1 cellular context compared by ENCODE assay signal in the genomic region with DNA sequence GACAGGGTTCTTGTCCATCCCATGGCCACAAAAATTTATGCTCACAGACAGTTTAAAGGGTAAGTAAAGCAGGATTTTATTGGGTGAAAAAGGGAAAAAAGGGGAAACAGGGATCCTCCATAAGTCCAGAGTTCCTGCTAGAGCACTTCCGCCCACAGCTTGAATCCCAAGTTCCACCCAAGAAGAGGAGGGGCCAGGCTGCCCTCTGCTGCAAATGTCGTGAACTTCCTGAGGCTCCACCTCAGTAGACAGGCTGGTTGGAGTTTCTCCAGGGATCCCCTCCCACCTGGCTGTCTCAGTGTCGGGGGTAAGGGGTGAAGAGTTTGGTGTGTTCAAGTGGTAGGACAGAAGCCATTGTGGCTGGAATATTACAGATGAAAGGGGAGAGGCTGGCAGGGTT.
TF ChIP-seq lines count a peak whose summit lies in the region.

No MANE protein-coding gene starts in this region.

TF ChIP-seq in WTC11, 78 proteins besides CTCF, POLR2A, EP300 and RAD21 (continued from another document):
- TF ChIP-seq, protein P1, sequence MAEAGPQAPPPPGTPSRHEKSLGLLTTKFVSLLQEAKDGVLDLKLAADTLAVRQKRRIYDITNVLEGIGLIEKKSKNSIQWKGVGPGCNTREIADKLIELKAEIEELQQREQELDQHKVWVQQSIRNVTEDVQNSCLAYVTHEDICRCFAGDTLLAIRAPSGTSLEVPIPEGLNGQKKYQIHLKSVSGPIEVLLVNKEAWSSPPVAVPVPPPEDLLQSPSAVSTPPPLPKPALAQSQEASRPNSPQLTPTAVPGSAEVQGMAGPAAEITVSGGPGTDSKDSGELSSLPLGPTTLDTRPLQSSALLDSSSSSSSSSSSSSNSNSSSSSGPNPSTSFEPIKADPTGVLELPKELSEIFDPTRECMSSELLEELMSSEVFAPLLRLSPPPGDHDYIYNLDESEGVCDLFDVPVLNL (CRISPR knock-in tag; IDR thresholded peaks at IDR 0.05; ENCODE audit: borderline replicate concordance, low read depth), result no peak
- TF ChIP-seq, protein P2, sequence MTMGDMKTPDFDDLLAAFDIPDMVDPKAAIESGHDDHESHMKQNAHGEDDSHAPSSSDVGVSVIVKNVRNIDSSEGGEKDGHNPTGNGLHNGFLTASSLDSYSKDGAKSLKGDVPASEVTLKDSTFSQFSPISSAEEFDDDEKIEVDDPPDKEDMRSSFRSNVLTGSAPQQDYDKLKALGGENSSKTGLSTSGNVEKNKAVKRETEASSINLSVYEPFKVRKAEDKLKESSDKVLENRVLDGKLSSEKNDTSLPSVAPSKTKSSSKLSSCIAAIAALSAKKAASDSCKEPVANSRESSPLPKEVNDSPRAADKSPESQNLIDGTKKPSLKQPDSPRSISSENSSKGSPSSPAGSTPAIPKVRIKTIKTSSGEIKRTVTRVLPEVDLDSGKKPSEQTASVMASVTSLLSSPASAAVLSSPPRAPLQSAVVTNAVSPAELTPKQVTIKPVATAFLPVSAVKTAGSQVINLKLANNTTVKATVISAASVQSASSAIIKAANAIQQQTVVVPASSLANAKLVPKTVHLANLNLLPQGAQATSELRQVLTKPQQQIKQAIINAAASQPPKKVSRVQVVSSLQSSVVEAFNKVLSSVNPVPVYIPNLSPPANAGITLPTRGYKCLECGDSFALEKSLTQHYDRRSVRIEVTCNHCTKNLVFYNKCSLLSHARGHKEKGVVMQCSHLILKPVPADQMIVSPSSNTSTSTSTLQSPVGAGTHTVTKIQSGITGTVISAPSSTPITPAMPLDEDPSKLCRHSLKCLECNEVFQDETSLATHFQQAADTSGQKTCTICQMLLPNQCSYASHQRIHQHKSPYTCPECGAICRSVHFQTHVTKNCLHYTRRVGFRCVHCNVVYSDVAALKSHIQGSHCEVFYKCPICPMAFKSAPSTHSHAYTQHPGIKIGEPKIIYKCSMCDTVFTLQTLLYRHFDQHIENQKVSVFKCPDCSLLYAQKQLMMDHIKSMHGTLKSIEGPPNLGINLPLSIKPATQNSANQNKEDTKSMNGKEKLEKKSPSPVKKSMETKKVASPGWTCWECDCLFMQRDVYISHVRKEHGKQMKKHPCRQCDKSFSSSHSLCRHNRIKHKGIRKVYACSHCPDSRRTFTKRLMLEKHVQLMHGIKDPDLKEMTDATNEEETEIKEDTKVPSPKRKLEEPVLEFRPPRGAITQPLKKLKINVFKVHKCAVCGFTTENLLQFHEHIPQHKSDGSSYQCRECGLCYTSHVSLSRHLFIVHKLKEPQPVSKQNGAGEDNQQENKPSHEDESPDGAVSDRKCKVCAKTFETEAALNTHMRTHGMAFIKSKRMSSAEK (CRISPR knock-in tag; IDR thresholded peaks at IDR 0.05; ENCODE audit: borderline replicate concordance), result no peak
- TF ChIP-seq GTF2I (CRISPR knock-in tag; conservative IDR thresholded peaks at IDR 0.05) (no peak), ZNF219 (CRISPR knock-in tag; IDR thresholded peaks at IDR 0.05; ENCODE audit: borderline replicate concordance) (no peak), NFYB (CRISPR knock-in tag; conservative IDR thresholded peaks at IDR 0.05; ENCODE audit: low read depth) (no peak), TEAD4 (CRISPR knock-in tag; IDR thresholded peaks at IDR 0.05) (no peak), ZNF396 (CRISPR knock-in tag; IDR thresholded peaks at IDR 0.05; ENCODE audit: borderline replicate concordance) (no peak)
- TF ChIP-seq, protein P3, sequence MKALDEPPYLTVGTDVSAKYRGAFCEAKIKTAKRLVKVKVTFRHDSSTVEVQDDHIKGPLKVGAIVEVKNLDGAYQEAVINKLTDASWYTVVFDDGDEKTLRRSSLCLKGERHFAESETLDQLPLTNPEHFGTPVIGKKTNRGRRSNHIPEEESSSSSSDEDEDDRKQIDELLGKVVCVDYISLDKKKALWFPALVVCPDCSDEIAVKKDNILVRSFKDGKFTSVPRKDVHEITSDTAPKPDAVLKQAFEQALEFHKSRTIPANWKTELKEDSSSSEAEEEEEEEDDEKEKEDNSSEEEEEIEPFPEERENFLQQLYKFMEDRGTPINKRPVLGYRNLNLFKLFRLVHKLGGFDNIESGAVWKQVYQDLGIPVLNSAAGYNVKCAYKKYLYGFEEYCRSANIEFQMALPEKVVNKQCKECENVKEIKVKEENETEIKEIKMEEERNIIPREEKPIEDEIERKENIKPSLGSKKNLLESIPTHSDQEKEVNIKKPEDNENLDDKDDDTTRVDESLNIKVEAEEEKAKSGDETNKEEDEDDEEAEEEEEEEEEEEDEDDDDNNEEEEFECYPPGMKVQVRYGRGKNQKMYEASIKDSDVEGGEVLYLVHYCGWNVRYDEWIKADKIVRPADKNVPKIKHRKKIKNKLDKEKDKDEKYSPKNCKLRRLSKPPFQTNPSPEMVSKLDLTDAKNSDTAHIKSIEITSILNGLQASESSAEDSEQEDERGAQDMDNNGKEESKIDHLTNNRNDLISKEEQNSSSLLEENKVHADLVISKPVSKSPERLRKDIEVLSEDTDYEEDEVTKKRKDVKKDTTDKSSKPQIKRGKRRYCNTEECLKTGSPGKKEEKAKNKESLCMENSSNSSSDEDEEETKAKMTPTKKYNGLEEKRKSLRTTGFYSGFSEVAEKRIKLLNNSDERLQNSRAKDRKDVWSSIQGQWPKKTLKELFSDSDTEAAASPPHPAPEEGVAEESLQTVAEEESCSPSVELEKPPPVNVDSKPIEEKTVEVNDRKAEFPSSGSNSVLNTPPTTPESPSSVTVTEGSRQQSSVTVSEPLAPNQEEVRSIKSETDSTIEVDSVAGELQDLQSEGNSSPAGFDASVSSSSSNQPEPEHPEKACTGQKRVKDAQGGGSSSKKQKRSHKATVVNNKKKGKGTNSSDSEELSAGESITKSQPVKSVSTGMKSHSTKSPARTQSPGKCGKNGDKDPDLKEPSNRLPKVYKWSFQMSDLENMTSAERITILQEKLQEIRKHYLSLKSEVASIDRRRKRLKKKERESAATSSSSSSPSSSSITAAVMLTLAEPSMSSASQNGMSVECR (CRISPR knock-in tag; IDR thresholded peaks at IDR 0.05; ENCODE audit: borderline replicate concordance), result no peak
- TF ChIP-seq, protein P4, sequence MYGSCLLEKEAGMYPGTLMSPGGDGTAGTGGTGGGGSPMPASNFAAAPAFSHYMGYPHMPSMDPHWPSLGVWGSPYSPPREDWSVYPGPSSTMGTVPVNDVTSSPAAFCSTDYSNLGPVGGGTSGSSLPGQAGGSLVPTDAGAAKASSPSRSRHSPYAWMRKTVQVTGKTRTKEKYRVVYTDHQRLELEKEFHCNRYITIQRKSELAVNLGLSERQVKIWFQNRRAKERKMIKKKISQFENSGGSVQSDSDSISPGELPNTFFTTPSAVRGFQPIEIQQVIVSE (CRISPR knock-in tag; IDR thresholded peaks at IDR 0.05; ENCODE audit: borderline replicate concordance), result no peak
- TF ChIP-seq, protein P5, sequence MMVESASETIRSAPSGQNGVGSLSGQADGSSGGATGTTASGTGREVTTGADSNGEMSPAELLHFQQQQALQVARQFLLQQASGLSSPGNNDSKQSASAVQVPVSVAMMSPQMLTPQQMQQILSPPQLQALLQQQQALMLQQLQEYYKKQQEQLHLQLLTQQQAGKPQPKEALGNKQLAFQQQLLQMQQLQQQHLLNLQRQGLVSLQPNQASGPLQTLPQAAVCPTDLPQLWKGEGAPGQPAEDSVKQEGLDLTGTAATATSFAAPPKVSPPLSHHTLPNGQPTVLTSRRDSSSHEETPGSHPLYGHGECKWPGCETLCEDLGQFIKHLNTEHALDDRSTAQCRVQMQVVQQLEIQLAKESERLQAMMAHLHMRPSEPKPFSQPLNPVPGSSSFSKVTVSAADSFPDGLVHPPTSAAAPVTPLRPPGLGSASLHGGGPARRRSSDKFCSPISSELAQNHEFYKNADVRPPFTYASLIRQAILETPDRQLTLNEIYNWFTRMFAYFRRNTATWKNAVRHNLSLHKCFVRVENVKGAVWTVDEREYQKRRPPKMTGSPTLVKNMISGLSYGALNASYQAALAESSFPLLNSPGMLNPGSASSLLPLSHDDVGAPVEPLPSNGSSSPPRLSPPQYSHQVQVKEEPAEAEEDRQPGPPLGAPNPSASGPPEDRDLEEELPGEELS (CRISPR knock-in tag; IDR thresholded peaks at IDR 0.05), result no peak
- TF ChIP-seq, protein P6, sequence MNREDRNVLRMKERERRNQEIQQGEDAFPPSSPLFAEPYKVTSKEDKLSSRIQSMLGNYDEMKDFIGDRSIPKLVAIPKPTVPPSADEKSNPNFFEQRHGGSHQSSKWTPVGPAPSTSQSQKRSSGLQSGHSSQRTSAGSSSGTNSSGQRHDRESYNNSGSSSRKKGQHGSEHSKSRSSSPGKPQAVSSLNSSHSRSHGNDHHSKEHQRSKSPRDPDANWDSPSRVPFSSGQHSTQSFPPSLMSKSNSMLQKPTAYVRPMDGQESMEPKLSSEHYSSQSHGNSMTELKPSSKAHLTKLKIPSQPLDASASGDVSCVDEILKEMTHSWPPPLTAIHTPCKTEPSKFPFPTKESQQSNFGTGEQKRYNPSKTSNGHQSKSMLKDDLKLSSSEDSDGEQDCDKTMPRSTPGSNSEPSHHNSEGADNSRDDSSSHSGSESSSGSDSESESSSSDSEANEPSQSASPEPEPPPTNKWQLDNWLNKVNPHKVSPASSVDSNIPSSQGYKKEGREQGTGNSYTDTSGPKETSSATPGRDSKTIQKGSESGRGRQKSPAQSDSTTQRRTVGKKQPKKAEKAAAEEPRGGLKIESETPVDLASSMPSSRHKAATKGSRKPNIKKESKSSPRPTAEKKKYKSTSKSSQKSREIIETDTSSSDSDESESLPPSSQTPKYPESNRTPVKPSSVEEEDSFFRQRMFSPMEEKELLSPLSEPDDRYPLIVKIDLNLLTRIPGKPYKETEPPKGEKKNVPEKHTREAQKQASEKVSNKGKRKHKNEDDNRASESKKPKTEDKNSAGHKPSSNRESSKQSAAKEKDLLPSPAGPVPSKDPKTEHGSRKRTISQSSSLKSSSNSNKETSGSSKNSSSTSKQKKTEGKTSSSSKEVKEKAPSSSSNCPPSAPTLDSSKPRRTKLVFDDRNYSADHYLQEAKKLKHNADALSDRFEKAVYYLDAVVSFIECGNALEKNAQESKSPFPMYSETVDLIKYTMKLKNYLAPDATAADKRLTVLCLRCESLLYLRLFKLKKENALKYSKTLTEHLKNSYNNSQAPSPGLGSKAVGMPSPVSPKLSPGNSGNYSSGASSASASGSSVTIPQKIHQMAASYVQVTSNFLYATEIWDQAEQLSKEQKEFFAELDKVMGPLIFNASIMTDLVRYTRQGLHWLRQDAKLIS (CRISPR knock-in tag; IDR thresholded peaks at IDR 0.05; ENCODE audit: borderline replicate concordance), result no peak
- TF ChIP-seq, protein P7, sequence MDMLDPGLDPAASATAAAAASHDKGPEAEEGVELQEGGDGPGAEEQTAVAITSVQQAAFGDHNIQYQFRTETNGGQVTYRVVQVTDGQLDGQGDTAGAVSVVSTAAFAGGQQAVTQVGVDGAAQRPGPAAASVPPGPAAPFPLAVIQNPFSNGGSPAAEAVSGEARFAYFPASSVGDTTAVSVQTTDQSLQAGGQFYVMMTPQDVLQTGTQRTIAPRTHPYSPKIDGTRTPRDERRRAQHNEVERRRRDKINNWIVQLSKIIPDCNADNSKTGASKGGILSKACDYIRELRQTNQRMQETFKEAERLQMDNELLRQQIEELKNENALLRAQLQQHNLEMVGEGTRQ (CRISPR knock-in tag; IDR thresholded peaks at IDR 0.05), result no peak
- TF ChIP-seq, protein P8, sequence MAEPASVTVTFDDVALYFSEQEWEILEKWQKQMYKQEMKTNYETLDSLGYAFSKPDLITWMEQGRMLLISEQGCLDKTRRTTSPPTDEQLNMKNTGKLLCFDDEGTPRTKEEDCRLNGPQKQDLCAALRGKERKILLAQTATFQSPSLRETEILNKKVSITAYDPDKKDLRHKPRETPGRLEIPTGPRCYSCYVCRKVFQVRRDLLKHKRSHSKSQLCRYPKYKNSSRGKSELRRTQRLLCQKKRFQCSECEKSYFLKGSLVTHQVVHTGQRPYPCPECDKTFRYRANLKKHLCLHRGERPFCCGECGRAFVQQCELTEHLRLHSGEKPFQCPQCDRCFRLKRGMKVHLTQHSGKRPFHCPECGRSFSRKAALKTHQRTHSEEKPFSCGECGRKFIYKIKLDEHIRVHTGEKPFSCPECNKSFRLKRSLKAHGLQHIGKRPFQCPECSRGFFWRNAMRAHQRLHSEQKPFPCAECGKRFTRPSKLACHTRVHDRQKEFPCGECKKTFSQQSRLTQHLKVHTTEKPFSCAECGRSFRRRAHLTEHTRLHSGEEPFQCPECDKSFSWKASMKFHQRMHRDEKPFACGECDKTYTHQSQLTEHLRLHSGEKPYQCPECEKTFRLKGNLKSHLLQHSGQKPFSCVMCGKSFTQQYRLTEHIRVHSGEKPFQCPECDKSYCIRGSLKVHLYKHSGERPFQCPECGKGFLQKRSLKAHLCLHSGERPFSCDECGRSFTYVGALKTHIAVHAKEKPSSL (CRISPR knock-in tag; conservative IDR thresholded peaks at IDR 0.05), result no peak
